Comparison of ENCODE assay signal across 21 cellular contexts in the genomic region with DNA sequence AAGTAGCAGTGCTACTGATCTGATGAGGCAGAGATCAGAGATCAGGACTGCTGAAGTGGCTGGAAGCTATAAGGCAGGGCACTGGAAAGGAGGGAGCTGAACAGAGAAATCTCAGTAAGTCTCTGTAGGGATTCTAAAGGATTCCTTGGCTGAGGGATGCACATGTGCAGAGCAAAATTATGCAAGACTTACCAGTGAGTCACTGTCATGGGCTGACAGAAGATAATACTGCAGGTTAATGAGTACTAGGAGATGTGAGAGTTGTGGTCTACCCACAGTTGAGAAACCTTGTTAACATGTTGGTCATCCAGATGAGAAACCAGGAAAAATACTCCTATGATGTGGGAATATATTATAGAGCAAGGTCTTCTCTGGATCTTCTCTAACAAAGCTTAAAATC.
A peak's percentile ranks its signal among the peaks of the same experiment; 100 is the strongest.
DNase-seq lines count a peak whose midpoint lies in the region; ATAC-seq and TF ChIP-seq lines count a peak whose summit lies in the region.
"Had no signal": no experiment of that assay in that cellular context is flagged by ENCODE, and none has a peak within 500 bp of the region (broad histone marks: within the 10 kb centered on the region; RNA-seq: fewer than 3 reads in every experiment).

No MANE protein-coding gene starts in this region.

- peak overlapping the region in 2 of 3 experiments; percentile 54 to 55 for H3K27ac Mint-ChIP-seq in nephron
- H3K27ac Mint-ChIP-seq: activated CD8-positive, alpha-beta memory T cell treated with anti-CD3 and anti-CD28 coated beads, Interleukin-2, amount 10 ng/mL, durations not matched to agents 7 days and 5 days; activated T-helper 2 cell treated with anti-CD3 and anti-CD28 coated beads, Interferon-gamma antibody, Interleukin-2, Interleukin-4, amounts not matched to agents 10 μg/mL and 5 μg/mL and 100 μg/mL, durations not matched to agents 14 hours and 24 hours and 36 hours; naive thymus-derived CD4-positive, alpha-beta T cell had no signal

- H2AFZ ChIP-seq in osteoblast (ENCODE audit: low read length): no peak overlapping the region

- H3K4me3 Mint-ChIP-seq in nephron: no peak overlapping the region
- H3K4me3 Mint-ChIP-seq: activated CD8-positive, alpha-beta memory T cell treated with anti-CD3 and anti-CD28 coated beads, Interleukin-2, amount 10 ng/mL, durations not matched to agents 7 days and 5 days; naive thymus-derived CD4-positive, alpha-beta T cell had no signal

- H3K4me3 ChIP-seq in fibroblast of villous mesenchyme (ENCODE audit: low read depth, low read length) (no peak overlapping the region), osteoblast (ENCODE audit: insufficient read depth, low read length) (no peak overlapping the region)
- H3K4me3 ChIP-seq: esophagus muscularis mucosa, pancreas, sigmoid colon, tibial artery had no signal

- no peaks in the 10 kb centered on the region for H3K36me3 Mint-ChIP-seq in nephron (ENCODE audit: low read depth)
- H3K36me3 Mint-ChIP-seq: activated CD8-positive, alpha-beta memory T cell treated with anti-CD3 and anti-CD28 coated beads, Interleukin-2, amount 10 ng/mL, durations not matched to agents 7 days and 5 days had no signal

- no peak overlapping the region for H3K4me2 ChIP-seq in osteoblast (ENCODE audit: insufficient read depth, low read length)

- no peaks in the 10 kb centered on the region for H4K20me1 ChIP-seq in osteoblast (ENCODE audit: insufficient read depth, low read length)

- H3K79me2 ChIP-seq in osteoblast (ENCODE audit: insufficient read depth, low read length): no peaks in the 10 kb centered on the region

- no peaks in the 10 kb centered on the region for H3K36me3 ChIP-seq in osteoblast (ENCODE audit: insufficient read depth, low read length)
- H3K36me3 ChIP-seq: esophagus muscularis mucosa, sigmoid colon, tibial artery had no signal

- H3K9me3 ChIP-seq in osteoblast (ENCODE audit: low read depth, low read length): no peaks in the 10 kb centered on the region
- H3K9me3 ChIP-seq: esophagus muscularis mucosa, pancreas, sigmoid colon, tibial artery had no signal

- no peaks in the 10 kb centered on the region for H3K4me1 ChIP-seq in osteoblast (ENCODE audit: insufficient read depth, low read length)
- H3K4me1 ChIP-seq: esophagus muscularis mucosa, pancreas, sigmoid colon, tibial artery had no signal

- H3K27me3 Mint-ChIP-seq in nephron (ENCODE audit: low read depth): peaks cover 6% of the 10 kb centered on the region
- H3K27me3 Mint-ChIP-seq: activated CD8-positive, alpha-beta memory T cell treated with anti-CD3 and anti-CD28 coated beads, Interleukin-2, amount 10 ng/mL, durations not matched to agents 7 days and 5 days had no signal

- ATAC-seq in HG03571 (IDR thresholded peaks at IDR 0.05; ENCODE audit: unreplicated experiment): no peak
- ATAC-seq: activated CD8-positive, alpha-beta memory T cell treated with anti-CD3 and anti-CD28 coated beads, Interleukin-2, amount 10 ng/mL, durations not matched to agents 7 days and 5 days; naive thymus-derived CD4-positive, alpha-beta T cell had no signal

- TF ChIP-seq CTCF in fibroblast of villous mesenchyme (IDR thresholded peaks at IDR 0.05; ENCODE audit: insufficient read depth, low read depth, low read length) (no peak), nephron (IDR thresholded peaks at IDR 0.05; ENCODE audit: unreplicated experiment in 3 of 3) (no peak), osteoblast (IDR thresholded peaks at IDR 0.05; ENCODE audit: extremely low read depth, low read depth, low read length) (no peak)

- DNase-seq in EL: peak; percentile 7
- DNase-seq in RPMI7951 (ENCODE audit: low read depth): peak; percentile 42
- DNase-seq in fibroblast of villous mesenchyme (ENCODE audit: low read depth): peak; percentile 0
- no peak for DNase-seq in DMS53 treated with DMSO at 0.1 percent for 48 hours (lab: John Stamatoyannopoulos, UW; ENCODE audit: unreplicated experiment)
- no peak for DNase-seq in osteoblast (ENCODE audit: insufficient read length, low spot score, missing footprints)
- DNase-seq in NCI-H1417 treated with DMSO at 0.1 percent for 48 hours (lab: John Stamatoyannopoulos, UW): no peak
- DNase-seq: activated CD4-positive, alpha-beta T cell treated with anti-CD3 and anti-CD28 coated beads for 48 hours; activated CD8-positive, alpha-beta memory T cell treated with anti-CD3 and anti-CD28 coated beads, Interleukin-2, amount 10 ng/mL, durations not matched to agents 7 days and 5 days; GOT3; naive thymus-derived CD4-positive, alpha-beta T cell; NCI-H187; NCI-H446; pancreas; sigmoid colon; stimulated activated naive CD4-positive, alpha-beta T cell; tibial artery had no signal

- H3K27me3 ChIP-seq in osteoblast (ENCODE audit: insufficient read depth, low read length): no peaks in the 10 kb centered on the region
- H3K27me3 ChIP-seq: esophagus muscularis mucosa, pancreas, sigmoid colon, tibial artery had no signal

- H3K27ac ChIP-seq in osteoblast (ENCODE audit: low read depth, low read length): no peak overlapping the region
- H3K27ac ChIP-seq: esophagus muscularis mucosa, pancreas, RWPE1, sigmoid colon, tibial artery had no signal

- H3K9me3 Mint-ChIP-seq in nephron: peaks cover 7% of the 10 kb centered on the region
- H3K9me3 Mint-ChIP-seq: activated T-helper 2 cell treated with anti-CD3 and anti-CD28 coated beads, Interferon-gamma antibody, Interleukin-2, Interleukin-4, amounts not matched to agents 10 μg/mL and 5 μg/mL and 100 μg/mL, durations not matched to agents 14 hours and 24 hours and 36 hours had no signal

- no peaks in the 10 kb centered on the region for H3K4me1 Mint-ChIP-seq in nephron
- H3K4me1 Mint-ChIP-seq: activated CD8-positive, alpha-beta memory T cell treated with anti-CD3 and anti-CD28 coated beads, Interleukin-2, amount 10 ng/mL, durations not matched to agents 7 days and 5 days; naive thymus-derived CD4-positive, alpha-beta T cell had no signal

Comparison
In these comparisons a context has a peak if more than half of its experiments do, and no peak if none do; other contexts are left out.
1. DNase-seq: peak in EL (single experiment), RPMI7951 (single experiment) and fibroblast of villous mesenchyme (single experiment); none in DMS53 treated with DMSO at 0.1 percent for 48 hours (single experiment), osteoblast (single experiment) and NCI-H1417 treated with DMSO at 0.1 percent for 48 hours (single experiment).